ENCODE assay signal across 1 cellular context in genomic region chr17:30824356-30825145, GRCh38.
TF ChIP-seq lines count a peak whose summit lies in the region.

TSS of gene CRLF3 (minus strand) at chr17:30824692. CDS start at chr17:30824651, 41 bp downstream.

TF ChIP-seq in K562, 482 proteins besides CTCF, POLR2A, EP300 and RAD21 (continued from another document and continues in another):
- TF ChIP-seq ZNF407 (IDR thresholded peaks at IDR 0.05; ENCODE audit: low read depth) (no peak), TRIM24 (IDR thresholded peaks at IDR 0.05) (no peak), E2F4 (CRISPR knock-in tag; IDR thresholded peaks at IDR 0.05; ENCODE audit: low read depth) (no peak), ILK (tag; IDR thresholded peaks at IDR 0.05; ENCODE audit: borderline replicate concordance, low read depth) (no peak), PRMT5 (CRISPR knock-in tag; IDR thresholded peaks at IDR 0.05) (no peak), ERF (CRISPR knock-in tag; IDR thresholded peaks at IDR 0.05) (no peak), KLF6 (CRISPR knock-in tag; IDR thresholded peaks at IDR 0.05; ENCODE audit: borderline replicate concordance) (no peak), MAZ (CRISPR knock-in tag; conservative IDR thresholded peaks at IDR 0.05 in 1 of 2, IDR thresholded peaks at IDR 0.05 in 1 of 2) (peak; percentile 74 to 87; a peak in 3 of 4 replicates), NUFIP1 (IDR thresholded peaks at IDR 0.05; ENCODE audit: partially characterized antibody) (no peak), ZNF436 (CRISPR knock-in tag; IDR thresholded peaks at IDR 0.05) (no peak), BRD9 (IDR thresholded peaks at IDR 0.05; ENCODE audit: low read depth, partially characterized antibody) (peak; percentile 22), NFRKB (IDR thresholded peaks at IDR 0.05; ENCODE audit: low read depth) (peak; percentile 13; the same call in 1 of the 2 replicates), PURB (CRISPR knock-in tag; IDR thresholded peaks at IDR 0.05; ENCODE audit: low read depth) (no peak), BRF1 (IDR thresholded peaks at IDR 0.05; ENCODE audit: borderline replicate concordance, extremely low read depth, insufficient read length) (no peak), JUND (IDR thresholded peaks at IDR 0.05; ENCODE audit: borderline replicate concordance, low read depth, low read length) (no peak), JUND (tag; IDR thresholded peaks at IDR 0.05; ENCODE audit: borderline replicate concordance, low read depth, low read length) (peak; percentile 56; the same call in 1 of the 3 replicates), ETV1 (tag; conservative IDR thresholded peaks at IDR 0.05; ENCODE audit: low read depth) (peak; percentile 30; the same call in 1 of the 2 replicates), POU5F1 (IDR thresholded peaks at IDR 0.05; ENCODE audit: borderline replicate concordance, low read depth, low read length, partially characterized antibody) (peak; percentile 41), ZNF780A (CRISPR knock-in tag; IDR thresholded peaks at IDR 0.05) (no peak), MEIS2 (IDR thresholded peaks at IDR 0.05; ENCODE audit: partially characterized antibody) (peak; percentile 83), ZNF740 (CRISPR knock-in tag; IDR thresholded peaks at IDR 0.05) (no peak), ZNF740 (tag; IDR thresholded peaks at IDR 0.05) (no peak), MCM7 (IDR thresholded peaks at IDR 0.05) (no peak), HSF4 (CRISPR knock-in tag; IDR thresholded peaks at IDR 0.05; ENCODE audit: borderline replicate concordance) (no peak), DDX20 (tag; IDR thresholded peaks at IDR 0.05; ENCODE audit: low read depth) (no peak), U2AF2 (optimal IDR thresholded peaks at IDR 0.05; ENCODE audit: low read depth, low read length) (no peak), TAF15 (IDR thresholded peaks at IDR 0.05; ENCODE audit: low read depth, low read length) (no peak), TSC22D4 (tag; IDR thresholded peaks at IDR 0.05) (no peak), ZNF140 (CRISPR knock-in tag; IDR thresholded peaks at IDR 0.05) (no peak), CLOCK (CRISPR knock-in tag; IDR thresholded peaks at IDR 0.05; ENCODE audit: borderline replicate concordance) (no peak), ZNF232 (CRISPR knock-in tag; IDR thresholded peaks at IDR 0.05) (no peak), ARID3A (IDR thresholded peaks at IDR 0.05; ENCODE audit: borderline replicate concordance, low read depth, low read length) (no peak), KLF16 (IDR thresholded peaks at IDR 0.05) (no peak), NR2C1 (IDR thresholded peaks at IDR 0.05) (no peak), NR2C1 (tag; IDR thresholded peaks at IDR 0.05) (no peak; the same call in 1 of the 2 replicates), ZNF184 (CRISPR knock-in tag; IDR thresholded peaks at IDR 0.05) (no peak), ZNF384 (IDR thresholded peaks at IDR 0.05; ENCODE audit: low read depth, low read length) (peak; percentile 38; the same call in 1 of the 2 replicates), PHF8 (IDR thresholded peaks at IDR 0.05; ENCODE audit: borderline replicate concordance, low read length) (peak; percentile 89; the same call in 1 of the 2 replicates), ZFPM2 (CRISPR knock-in tag; IDR thresholded peaks at IDR 0.05) (no peak), PHB2 (IDR thresholded peaks at IDR 0.05; ENCODE audit: low read depth) (no peak)
- TF ChIP-seq, protein P1, sequence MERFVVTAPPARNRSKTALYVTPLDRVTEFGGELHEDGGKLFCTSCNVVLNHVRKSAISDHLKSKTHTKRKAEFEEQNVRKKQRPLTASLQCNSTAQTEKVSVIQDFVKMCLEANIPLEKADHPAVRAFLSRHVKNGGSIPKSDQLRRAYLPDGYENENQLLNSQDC (CRISPR knock-in tag; IDR thresholded peaks at IDR 0.05), result no peak
- TF ChIP-seq, protein P2, sequence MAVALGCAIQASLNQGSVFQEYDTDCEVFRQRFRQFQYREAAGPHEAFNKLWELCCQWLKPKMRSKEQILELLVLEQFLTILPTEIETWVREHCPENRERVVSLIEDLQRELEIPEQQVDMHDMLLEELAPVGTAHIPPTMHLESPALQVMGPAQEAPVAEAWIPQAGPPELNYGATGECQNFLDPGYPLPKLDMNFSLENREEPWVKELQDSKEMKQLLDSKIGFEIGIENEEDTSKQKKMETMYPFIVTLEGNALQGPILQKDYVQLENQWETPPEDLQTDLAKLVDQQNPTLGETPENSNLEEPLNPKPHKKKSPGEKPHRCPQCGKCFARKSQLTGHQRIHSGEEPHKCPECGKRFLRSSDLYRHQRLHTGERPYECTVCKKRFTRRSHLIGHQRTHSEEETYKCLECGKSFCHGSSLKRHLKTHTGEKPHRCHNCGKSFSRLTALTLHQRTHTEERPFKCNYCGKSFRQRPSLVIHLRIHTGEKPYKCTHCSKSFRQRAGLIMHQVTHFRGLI (CRISPR knock-in tag; IDR thresholded peaks at IDR 0.05), result no peak
- TF ChIP-seq, protein P3, sequence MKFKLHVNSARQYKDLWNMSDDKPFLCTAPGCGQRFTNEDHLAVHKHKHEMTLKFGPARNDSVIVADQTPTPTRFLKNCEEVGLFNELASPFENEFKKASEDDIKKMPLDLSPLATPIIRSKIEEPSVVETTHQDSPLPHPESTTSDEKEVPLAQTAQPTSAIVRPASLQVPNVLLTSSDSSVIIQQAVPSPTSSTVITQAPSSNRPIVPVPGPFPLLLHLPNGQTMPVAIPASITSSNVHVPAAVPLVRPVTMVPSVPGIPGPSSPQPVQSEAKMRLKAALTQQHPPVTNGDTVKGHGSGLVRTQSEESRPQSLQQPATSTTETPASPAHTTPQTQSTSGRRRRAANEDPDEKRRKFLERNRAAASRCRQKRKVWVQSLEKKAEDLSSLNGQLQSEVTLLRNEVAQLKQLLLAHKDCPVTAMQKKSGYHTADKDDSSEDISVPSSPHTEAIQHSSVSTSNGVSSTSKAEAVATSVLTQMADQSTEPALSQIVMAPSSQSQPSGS (CRISPR knock-in tag; IDR thresholded peaks at IDR 0.05), result no peak
- TF ChIP-seq, protein P4, sequence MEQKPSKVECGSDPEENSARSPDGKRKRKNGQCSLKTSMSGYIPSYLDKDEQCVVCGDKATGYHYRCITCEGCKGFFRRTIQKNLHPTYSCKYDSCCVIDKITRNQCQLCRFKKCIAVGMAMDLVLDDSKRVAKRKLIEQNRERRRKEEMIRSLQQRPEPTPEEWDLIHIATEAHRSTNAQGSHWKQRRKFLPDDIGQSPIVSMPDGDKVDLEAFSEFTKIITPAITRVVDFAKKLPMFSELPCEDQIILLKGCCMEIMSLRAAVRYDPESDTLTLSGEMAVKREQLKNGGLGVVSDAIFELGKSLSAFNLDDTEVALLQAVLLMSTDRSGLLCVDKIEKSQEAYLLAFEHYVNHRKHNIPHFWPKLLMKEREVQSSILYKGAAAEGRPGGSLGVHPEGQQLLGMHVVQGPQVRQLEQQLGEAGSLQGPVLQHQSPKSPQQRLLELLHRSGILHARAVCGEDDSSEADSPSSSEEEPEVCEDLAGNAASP (IDR thresholded peaks at IDR 0.05), result no peak
- TF ChIP-seq, protein P5, sequence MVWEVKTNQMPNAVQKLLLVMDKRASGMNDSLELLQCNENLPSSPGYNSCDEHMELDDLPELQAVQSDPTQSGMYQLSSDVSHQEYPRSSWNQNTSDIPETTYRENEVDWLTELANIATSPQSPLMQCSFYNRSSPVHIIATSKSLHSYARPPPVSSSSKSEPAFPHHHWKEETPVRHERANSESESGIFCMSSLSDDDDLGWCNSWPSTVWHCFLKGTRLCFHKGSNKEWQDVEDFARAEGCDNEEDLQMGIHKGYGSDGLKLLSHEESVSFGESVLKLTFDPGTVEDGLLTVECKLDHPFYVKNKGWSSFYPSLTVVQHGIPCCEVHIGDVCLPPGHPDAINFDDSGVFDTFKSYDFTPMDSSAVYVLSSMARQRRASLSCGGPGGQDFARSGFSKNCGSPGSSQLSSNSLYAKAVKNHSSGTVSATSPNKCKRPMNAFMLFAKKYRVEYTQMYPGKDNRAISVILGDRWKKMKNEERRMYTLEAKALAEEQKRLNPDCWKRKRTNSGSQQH (CRISPR knock-in tag; IDR thresholded peaks at IDR 0.05), result no peak
